27 cellular contexts compared by ENCODE assay signal in the genomic region with DNA sequence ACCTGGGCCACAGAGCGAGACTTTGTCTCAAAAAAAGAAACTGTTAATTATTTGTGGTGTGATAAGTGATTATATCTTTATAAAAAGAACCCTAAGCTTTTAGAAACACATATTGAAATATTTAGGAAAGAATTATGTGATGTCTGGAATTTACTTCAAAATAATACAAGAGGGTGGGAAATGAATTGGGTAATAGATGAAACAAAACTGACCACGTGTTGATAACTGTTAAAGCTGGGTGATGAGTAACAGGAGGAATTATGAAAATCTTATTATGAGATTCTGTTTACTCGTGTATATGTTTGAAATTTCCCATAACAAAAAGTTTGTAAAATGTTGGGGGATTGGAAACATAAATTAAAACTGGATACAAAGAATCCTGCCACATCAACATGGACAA.
"Had no signal": no experiment of that assay in that cellular context is flagged by ENCODE, and none has a peak within 500 bp of the region (broad histone marks: within the 10 kb centered on the region; RNA-seq: fewer than 3 reads in every experiment).

No MANE protein-coding gene starts in this region.

- H3K27ac ChIP-seq: brain microvascular endothelial cell, colonic mucosa, epithelial cell of prostate, foreskin keratinocyte, gastrocnemius medialis, heart right ventricle, hepatocyte had no signal

- H2AFZ ChIP-seq: hepatocyte had no signal

- DNase-seq: activated CD4-positive, alpha-beta memory T cell treated with anti-CD3 and anti-CD28 coated beads, Interleukin-2, amount 10 ng/mL, durations not matched to agents 7 days and 5 days; activated CD4-positive, alpha-beta T cell treated with anti-CD3 and anti-CD28 coated beads for 36 hours; activated CD4-positive, alpha-beta T cell treated with anti-CD3 and anti-CD28 coated beads, Interleukin-2, amount 10 ng/mL, durations not matched to agents 24 days and 14 days; activated CD4-positive, alpha-beta T cell treated with anti-CD3 and anti-CD28 coated beads, Interleukin-2, amount 50 U/mL, for 4 hours; activated CD4-positive, CD25-positive, alpha-beta regulatory T cell; activated CD4-positive, CD25-positive, alpha-beta regulatory T cell treated with anti-CD3 and anti-CD28 coated beads, Interleukin-2, amount 50 U/mL, for 72 hours; activated CD8-positive, alpha-beta memory T cell treated with anti-CD3 and anti-CD28 coated beads, Interleukin-2, amount 50 U/mL, for 48 hours; activated gamma-delta T cell; activated naive CD4-positive, alpha-beta T cell; activated naive CD4-positive, alpha-beta T cell treated with anti-CD3 and anti-CD28 coated beads, Interleukin-2, amount 10 ng/mL, durations not matched to agents 7 days and 5 days; activated naive CD8-positive, alpha-beta T cell treated with anti-CD3 and anti-CD28 coated beads, Interleukin-2, amount 10 ng/mL, durations not matched to agents 7 days and 5 days; activated T-cell treated with anti-CD3 and anti-CD28 coated beads for 4 hours; activated T-cell treated with anti-CD3 and anti-CD28 coated beads, Interleukin-2, amount 50 U/mL, for 24 hours; activated T-cell treated with anti-CD3 and anti-CD28 coated beads, Interleukin-2, amount 50 U/mL, for 72 hours; amniotic stem cell; anterior cingulate cortex; brain microvascular endothelial cell; caudate nucleus; colonic mucosa; effector CD8-positive, alpha-beta T cell; foreskin keratinocyte; gastrocnemius medialis; heart right ventricle; T-helper 2 cell had no signal

- H3K27me3 ChIP-seq: brain microvascular endothelial cell, colonic mucosa, foreskin keratinocyte, gastrocnemius medialis, heart right ventricle had no signal

- H3K4me3 ChIP-seq: colonic mucosa, gastrocnemius medialis, heart right ventricle, hepatocyte had no signal

- H3K36me3 ChIP-seq: brain microvascular endothelial cell, colonic mucosa, gastrocnemius medialis, heart right ventricle had no signal

- H3K79me2 ChIP-seq: hepatocyte had no signal

- H3K4me1 ChIP-seq: colonic mucosa, foreskin keratinocyte had no signal

- ATAC-seq: activated CD4-positive, alpha-beta T cell treated with anti-CD3 and anti-CD28 coated beads for 36 hours; activated naive CD4-positive, alpha-beta T cell treated with anti-CD3 and anti-CD28 coated beads, Interleukin-2, amount 50 U/mL, for 72 hours; activated T-cell treated with anti-CD3 and anti-CD28 coated beads, Interleukin-2, amount 50 U/mL, for 72 hours; foreskin keratinocyte; gastrocnemius medialis; heart right ventricle had no signal

- H3K4me2 ChIP-seq: hepatocyte had no signal

- H3K9me3 ChIP-seq: colonic mucosa, gastrocnemius medialis had no signal
